In the genomic region with DNA sequence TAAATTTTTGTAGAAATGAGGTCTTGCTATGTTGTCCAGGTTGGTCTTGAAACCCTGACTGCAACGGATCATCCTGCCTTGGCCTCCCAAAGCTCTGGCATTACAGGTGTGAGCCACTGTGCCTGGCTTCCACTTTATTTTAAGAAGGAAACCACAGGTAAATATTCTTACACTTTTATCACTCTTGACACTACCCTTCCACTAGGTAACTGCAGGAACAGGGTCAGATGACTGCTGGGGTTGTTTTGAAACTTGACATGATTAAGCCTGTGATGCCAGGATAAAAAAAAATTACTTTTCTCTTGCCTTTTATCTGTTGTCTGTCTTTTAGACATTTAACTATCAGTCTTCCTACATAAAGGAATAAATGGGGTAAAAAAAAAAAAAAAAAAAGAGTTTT, we compare ENCODE assay signal across 21 cellular contexts. TPM values are rescaled to one million over a fixed set of nuclear protein-coding genes. Genes with fewer than 3 reads are reported as not detected.
DNase-seq lines count a peak whose midpoint lies in the region; ATAC-seq and TF ChIP-seq lines count a peak whose summit lies in the region.
"Had no signal": no experiment of that assay in that cellular context is flagged by ENCODE, and none has a peak within 500 bp of the region (broad histone marks: within the 10 kb centered on the region; RNA-seq: fewer than 3 reads in every experiment).

No MANE protein-coding gene starts in this region.

- peaks cover 16% of the 10 kb centered on the region for H3K27me3 ChIP-seq in OCI-LY3 (ENCODE audit: low read depth, low read length)
- no peaks in the 10 kb centered on the region for H3K27me3 ChIP-seq in naive thymus-derived CD4-positive, alpha-beta T cell (ENCODE audit: control insufficient read depth in 2 of 2, insufficient read depth in 2 of 2, low read length in 2 of 2)

- DNase-seq in activated naive CD8-positive, alpha-beta T cell treated with anti-CD3 and anti-CD28 coated beads, Interleukin-2, amount 10 ng/mL, durations not matched to agents 7 days and 5 days = no peak
- no peak for DNase-seq in activated naive CD8-positive, alpha-beta T cell treated with anti-CD3 and anti-CD28 coated beads for 36 hours
- DNase-seq in naive thymus-derived CD4-positive, alpha-beta T cell = peak in 5 of 9 donors; percentile 12 to 58 (median 40)
- no peak for DNase-seq in DMS153 (lab: John Stamatoyannopoulos, UW)
- no peak for DNase-seq in stimulated activated CD4-positive, alpha-beta T cell treated with anti-CD3 and anti-CD28 coated beads, Interleukin-15, amount 100 ng/mL, for 24 hours
- DNase-seq in progenitor cell of endocrine pancreas (ENCODE audit: low spot score, unreplicated experiment) = no peak
- no peak for DNase-seq in NCI-H146 (lab: John Stamatoyannopoulos, UW)
- DNase-seq: 8988T; Calu3; CD4-positive, alpha-beta memory T cell; DMS53; H7; HFFc6; KG1; NCI-H1417; NCI-H187 treated with DMSO at 0.1 percent for 48 hours; NCI-H345; NCI-H524 treated with DMSO at 0.1 percent for 48 hours; Right ventricle myocardium superior; SK-N-SH had no signal

- H3K36me3 ChIP-seq in OCI-LY3 (replicated peaks; ENCODE audit: low read depth, low read length) = no peaks in the 10 kb centered on the region
- no peaks in the 10 kb centered on the region for H3K36me3 ChIP-seq in naive thymus-derived CD4-positive, alpha-beta T cell (ENCODE audit: control insufficient read depth in 2 of 3, insufficient read depth in 3 of 3, low read length in 3 of 3)

- H3K27me3 Mint-ChIP-seq in activated naive CD8-positive, alpha-beta T cell treated with anti-CD3 and anti-CD28 coated beads, Interleukin-2, amount 10 ng/mL, durations not matched to agents 7 days and 5 days = peaks cover 2% of the 10 kb centered on the region
- no peaks in the 10 kb centered on the region for H3K27me3 Mint-ChIP-seq in activated naive CD8-positive, alpha-beta T cell treated with anti-CD3 and anti-CD28 coated beads for 36 hours
- H3K27me3 Mint-ChIP-seq in naive thymus-derived CD4-positive, alpha-beta T cell = peaks cover 0 to 73% (median 0%) of the 10 kb centered on the region in 5 donors
- no peaks in the 10 kb centered on the region for H3K27me3 Mint-ChIP-seq in progenitor cell of endocrine pancreas
- H3K27me3 Mint-ChIP-seq: CD4-positive, alpha-beta memory T cell had no signal

- peak; percentile 42 for ATAC-seq in activated naive CD8-positive, alpha-beta T cell treated with anti-CD3 and anti-CD28 coated beads, Interleukin-2, amount 10 ng/mL, durations not matched to agents 7 days and 5 days (ENCODE audit: low read depth)
- peak; percentile 40 for ATAC-seq in naive thymus-derived CD4-positive, alpha-beta T cell

- POLR2A ChIA-PET in activated naive CD8-positive, alpha-beta T cell treated with anti-CD3 and anti-CD28 coated beads, Interleukin-2, amount 10 ng/mL, durations not matched to agents 7 days and 5 days (lab: Charles Lee) = no interaction called here
- POLR2A ChIA-PET in naive thymus-derived CD4-positive, alpha-beta T cell (lab: Charles Lee) = interaction anchor here (0.6 to 1.4 kb wide), 4 partner anchors 10 to 54 kb away, joined by 3 to 9 read pairs (median 4); no protein-coding TSS in a partner anchor

- CTCF ChIA-PET in naive thymus-derived CD4-positive, alpha-beta T cell (lab: Charles Lee) = no interaction called here

- H3K9ac ChIP-seq in OCI-LY3 (ENCODE audit: low read length) = peak overlapping the region; percentile 18; the same call in 1 of the 2 replicates
- H3K9ac ChIP-seq: SK-N-SH had no signal

- H3K4me1 ChIP-seq in OCI-LY3 (ENCODE audit: low read length) = peaks cover 37% of the 10 kb centered on the region
- peaks cover 9 to 17% of the 10 kb centered on the region in 2 donors for H3K4me1 ChIP-seq in naive thymus-derived CD4-positive, alpha-beta T cell (ENCODE audit: control insufficient read depth in 2 of 2, insufficient read depth in 2 of 2, low read length in 2 of 2)

- peaks cover 47% of the 10 kb centered on the region for H3K36me3 Mint-ChIP-seq in activated naive CD8-positive, alpha-beta T cell treated with anti-CD3 and anti-CD28 coated beads, Interleukin-2, amount 10 ng/mL, durations not matched to agents 7 days and 5 days
- H3K36me3 Mint-ChIP-seq in activated naive CD8-positive, alpha-beta T cell treated with anti-CD3 and anti-CD28 coated beads for 36 hours = peaks cover 31% of the 10 kb centered on the region
- H3K36me3 Mint-ChIP-seq in naive thymus-derived CD4-positive, alpha-beta T cell = peaks cover 0 to 61% (median 8%) of the 10 kb centered on the region in 5 donors
- peaks cover 3% of the 10 kb centered on the region for H3K36me3 Mint-ChIP-seq in progenitor cell of endocrine pancreas (ENCODE audit: insufficient read depth)

- peak overlapping the region; percentile 27 for H3K27ac Mint-ChIP-seq in activated naive CD8-positive, alpha-beta T cell treated with anti-CD3 and anti-CD28 coated beads, Interleukin-2, amount 10 ng/mL, durations not matched to agents 7 days and 5 days
- no peak overlapping the region for H3K27ac Mint-ChIP-seq in activated naive CD8-positive, alpha-beta T cell treated with anti-CD3 and anti-CD28 coated beads for 36 hours
- H3K27ac Mint-ChIP-seq in naive thymus-derived CD4-positive, alpha-beta T cell = peak overlapping the region in 8 of 9 donors; percentile 70 to 93 (median 80)
- no peak overlapping the region for H3K27ac Mint-ChIP-seq in progenitor cell of endocrine pancreas
- H3K27ac Mint-ChIP-seq: CD4-positive, alpha-beta memory T cell; HFFc6 had no signal

- peak overlapping the region; percentile 86 for H3K27ac ChIP-seq in OCI-LY3 (ENCODE audit: low read length)
- H3K27ac ChIP-seq in naive thymus-derived CD4-positive, alpha-beta T cell (ENCODE audit: low read depth, low read length) = no peak overlapping the region

- H4K20me1 ChIP-seq in OCI-LY3 (ENCODE audit: insufficient read depth, low read length) = no peaks in the 10 kb centered on the region

- TF ChIP-seq CTCF in OCI-LY3 (IDR thresholded peaks at IDR 0.05; ENCODE audit: low read depth, low read length) (no peak), progenitor cell of endocrine pancreas (IDR thresholded peaks at IDR 0.05; ENCODE audit: unreplicated experiment) (no peak)

- no peaks in the 10 kb centered on the region for H3K79me2 ChIP-seq in OCI-LY3 (ENCODE audit: low read length)

- no peaks in the 10 kb centered on the region for H3K9me3 ChIP-seq in OCI-LY3 (ENCODE audit: insufficient read depth, low read length)
- no peaks in the 10 kb centered on the region for H3K9me3 ChIP-seq in naive thymus-derived CD4-positive, alpha-beta T cell (ENCODE audit: control insufficient read depth in 2 of 3, low read length in 3 of 3)
- H3K9me3 ChIP-seq: SK-N-SH had no signal

- H3K4me3 Mint-ChIP-seq in activated naive CD8-positive, alpha-beta T cell treated with anti-CD3 and anti-CD28 coated beads, Interleukin-2, amount 10 ng/mL, durations not matched to agents 7 days and 5 days = no peak overlapping the region
- no peak overlapping the region for H3K4me3 Mint-ChIP-seq in activated naive CD8-positive, alpha-beta T cell treated with anti-CD3 and anti-CD28 coated beads for 36 hours
- peak overlapping the region in 8 of 10 donors; percentile 18 to 68 (median 50) for H3K4me3 Mint-ChIP-seq in naive thymus-derived CD4-positive, alpha-beta T cell
- H3K4me3 Mint-ChIP-seq in progenitor cell of endocrine pancreas (ENCODE audit: low read depth) = no peak overlapping the region
- H3K4me3 Mint-ChIP-seq: HFFc6 had no signal

- H3K4me2 ChIP-seq in OCI-LY3 (ENCODE audit: low read length) = peak overlapping the region; percentile 59
- H3K4me2 ChIP-seq: SK-N-SH had no signal

- intact Hi-C loops in naive thymus-derived CD4-positive, alpha-beta T cell (cut with micrococcal nuclease) = loop anchor here in 1 of 2 donors (1.0 kb wide), 2 partner anchors 9 to 24 kb away; no protein-coding TSS in a partner anchor

- peaks cover 14% of the 10 kb centered on the region for H3K9me3 Mint-ChIP-seq in activated naive CD8-positive, alpha-beta T cell treated with anti-CD3 and anti-CD28 coated beads, Interleukin-2, amount 10 ng/mL, durations not matched to agents 7 days and 5 days
- peaks cover 2% of the 10 kb centered on the region for H3K9me3 Mint-ChIP-seq in activated naive CD8-positive, alpha-beta T cell treated with anti-CD3 and anti-CD28 coated beads for 36 hours
- peaks cover 0 to 16% (median 0%) of the 10 kb centered on the region in 11 donors for H3K9me3 Mint-ChIP-seq in naive thymus-derived CD4-positive, alpha-beta T cell
- H3K9me3 Mint-ChIP-seq in progenitor cell of endocrine pancreas (ENCODE audit: low read depth) = peaks cover 12% of the 10 kb centered on the region

- H3K4me1 Mint-ChIP-seq in activated naive CD8-positive, alpha-beta T cell treated with anti-CD3 and anti-CD28 coated beads, Interleukin-2, amount 10 ng/mL, durations not matched to agents 7 days and 5 days = peaks cover 61% of the 10 kb centered on the region
- peaks cover 35% of the 10 kb centered on the region for H3K4me1 Mint-ChIP-seq in activated naive CD8-positive, alpha-beta T cell treated with anti-CD3 and anti-CD28 coated beads for 36 hours
- H3K4me1 Mint-ChIP-seq in naive thymus-derived CD4-positive, alpha-beta T cell = peaks cover 21 to 61% (median 53%) of the 10 kb centered on the region in 7 donors
- peaks cover 2% of the 10 kb centered on the region for H3K4me1 Mint-ChIP-seq in progenitor cell of endocrine pancreas (ENCODE audit: low read depth)

- H2AFZ ChIP-seq in OCI-LY3 (ENCODE audit: low read depth, low read length) = no peak overlapping the region

- peak overlapping the region; percentile 27; the same call in 1 of the 2 replicates for H3K4me3 ChIP-seq in OCI-LY3 (ENCODE audit: low read length)
- no peak overlapping the region for H3K4me3 ChIP-seq in naive thymus-derived CD4-positive, alpha-beta T cell (ENCODE audit: low read length)

RNA-seq across cellular contexts. Expression of a gene that starts 43.5 kb away (rescaled TPM):
- 10 to 100 TPM; 13.1 to 15.5 TPM for total RNA-seq in activated naive CD8-positive, alpha-beta T cell treated with anti-CD3 and anti-CD28 coated beads, Interleukin-2, amount 10 ng/mL, durations not matched to agents 7 days and 5 days
- total RNA-seq in activated naive CD8-positive, alpha-beta T cell treated with anti-CD3 and anti-CD28 coated beads for 36 hours = 10 to 100 TPM; 24.8 to 25.1 TPM
- total RNA-seq in naive thymus-derived CD4-positive, alpha-beta T cell = 10 to 100 TPM in 3 of 5 experiments, 1 to 10 TPM in 2; 7.2 to 12.7 (median 10.2) TPM
- polyA plus RNA-seq in naive thymus-derived CD4-positive, alpha-beta T cell = 1 to 10 TPM; 3.6 to 4.3 TPM
- total RNA-seq in progenitor cell of endocrine pancreas = 19.2 and 20.2 TPM in 2 replicates

Comparison
In these comparisons a context has a peak if more than half of its experiments do, and no peak if none do; other contexts are left out.
1. H3K27ac Mint-ChIP-seq: peak in activated naive CD8-positive, alpha-beta T cell treated with anti-CD3 and anti-CD28 coated beads, Interleukin-2, amount 10 ng/mL, durations not matched to agents 7 days and 5 days (single experiment) and naive thymus-derived CD4-positive, alpha-beta T cell (8 of 9); none in activated naive CD8-positive, alpha-beta T cell treated with anti-CD3 and anti-CD28 coated beads for 36 hours (single experiment) and progenitor cell of endocrine pancreas (single experiment).
2. DNase-seq: peak in naive thymus-derived CD4-positive, alpha-beta T cell (5 of 9); none in activated naive CD8-positive, alpha-beta T cell treated with anti-CD3 and anti-CD28 coated beads, Interleukin-2, amount 10 ng/mL, durations not matched to agents 7 days and 5 days (single experiment), activated naive CD8-positive, alpha-beta T cell treated with anti-CD3 and anti-CD28 coated beads for 36 hours (single experiment), DMS153 (single experiment), stimulated activated CD4-positive, alpha-beta T cell treated with anti-CD3 and anti-CD28 coated beads, Interleukin-15, amount 100 ng/mL, for 24 hours (single experiment), progenitor cell of endocrine pancreas (single experiment) and NCI-H146 (single experiment).
3. H3K4me3 Mint-ChIP-seq: peak in naive thymus-derived CD4-positive, alpha-beta T cell (8 of 10); none in activated naive CD8-positive, alpha-beta T cell treated with anti-CD3 and anti-CD28 coated beads, Interleukin-2, amount 10 ng/mL, durations not matched to agents 7 days and 5 days (single experiment), activated naive CD8-positive, alpha-beta T cell treated with anti-CD3 and anti-CD28 coated beads for 36 hours (single experiment) and progenitor cell of endocrine pancreas (single experiment).